In genomic region chr5:132138260-132138659, GRCh38 we compare ENCODE assay signal across 20 cellular contexts.
DNase-seq lines count a peak whose midpoint lies in the region; ATAC-seq and TF ChIP-seq lines count a peak whose summit lies in the region.
"Had no signal": no experiment of that assay in that cellular context is flagged by ENCODE, and none has a peak within 500 bp of the region (broad histone marks: within the 10 kb centered on the region; RNA-seq: fewer than 3 reads in every experiment).

No MANE protein-coding gene starts in this region.

- no peak for TF ChIP-seq CTCF in GM12865 (IDR thresholded peaks at IDR 0.05; ENCODE audit: insufficient read depth, low read depth, low read length, missing control alignments)
- TF ChIP-seq CTCF in RWPE2 (IDR thresholded peaks at IDR 0.05; ENCODE audit: poor library complexity, severe bottlenecking), result no peak

- H3K4me3 ChIP-seq in GM12865 (ENCODE audit: low read depth, low read length) (no peak overlapping the region), RWPE2 (ENCODE audit: severe bottlenecking) (no peak overlapping the region), MG63 (no peak overlapping the region)
- H3K4me3 ChIP-seq: body of pancreas, coronary artery, lower lobe of right lung, sigmoid colon had no signal

- peak; percentile 22 for DNase-seq in GM12865 (ENCODE audit: low read depth)
- DNase-seq in RWPE2 (ENCODE audit: low spot score), result no peak
- peak; percentile 71 for DNase-seq in fibroblast of gingiva (ENCODE audit: low read depth)
- peak; percentile 26 for DNase-seq in non-pigmented ciliary epithelial cell (ENCODE audit: low read depth)
- no peak for DNase-seq in MG63
- DNase-seq in SIG-M5 treated with dmso at 0.1 percent for 504 hours (lab: John Stamatoyannopoulos, UW; ENCODE audit: unreplicated experiment), result no peak
- DNase-seq: activated CD4-positive, alpha-beta T cell treated with anti-CD3 and anti-CD28 coated beads for 4 hours; body of pancreas; CD4-positive, CD25-positive, alpha-beta regulatory T cell; GF-D8; kidney; lower lobe of right lung; NCI-H1105 treated with DMSO at 0.1 percent for 48 hours; NCI-H2029 treated with DMSO at 0.1 percent for 48 hours; NCI-H345; Right ventricle myocardium superior; sigmoid colon; T-cell had no signal

- peaks cover 1% of the 10 kb centered on the region for H3K9me3 ChIP-seq in RWPE2 (ENCODE audit: severe bottlenecking)
- peaks cover 19% of the 10 kb centered on the region for H3K9me3 ChIP-seq in MG63

- H3K27ac ChIP-seq in RWPE2 (ENCODE audit: poor library complexity, severe bottlenecking), result peak overlapping the region; percentile 68
- H3K27ac ChIP-seq: body of pancreas, coronary artery, lower lobe of right lung, sigmoid colon had no signal

- peaks cover 24% of the 10 kb centered on the region for H3K4me1 ChIP-seq in RWPE2 (ENCODE audit: insufficient read depth, poor library complexity, severe bottlenecking)
- H3K4me1 ChIP-seq: body of pancreas, lower lobe of right lung, sigmoid colon had no signal

- no peaks in the 10 kb centered on the region for H3K27me3 ChIP-seq in RWPE2 (ENCODE audit: insufficient read depth, poor library complexity, severe bottlenecking)
- H3K27me3 ChIP-seq in MG63, result no peaks in the 10 kb centered on the region
- H3K27me3 ChIP-seq: body of pancreas, sigmoid colon had no signal

- ATAC-seq in RWPE2 (ENCODE audit: low read depth) (peak; percentile 22; the same call in 1 of the 3 replicates), GM18861 (IDR thresholded peaks at IDR 0.05; ENCODE audit: unreplicated experiment) (no peak)
- ATAC-seq: body of pancreas, lower lobe of right lung, T-cell had no signal

- no peaks in the 10 kb centered on the region for H3K36me3 ChIP-seq in RWPE2 (ENCODE audit: low read depth)
- no peaks in the 10 kb centered on the region for H3K36me3 ChIP-seq in MG63
- H3K36me3 ChIP-seq: lower lobe of right lung, sigmoid colon had no signal

Comparison
In these comparisons a context has a peak if more than half of its experiments do, and no peak if none do; other contexts are left out.
1. DNase-seq: peak in GM12865 (single experiment), fibroblast of gingiva (single experiment) and non-pigmented ciliary epithelial cell (single experiment); none in RWPE2 (single experiment), MG63 (single experiment) and SIG-M5 treated with dmso at 0.1 percent for 504 hours (single experiment).